ENCODE assay signal across 18 cellular contexts in genomic region chr7:28112883-28113540, GRCh38.
A peak's percentile ranks its signal among the peaks of the same experiment; 100 is the strongest.
DNase-seq lines count a peak whose midpoint lies in the region; ATAC-seq, FAIRE-seq and TF ChIP-seq lines count a peak whose summit lies in the region.
"Had no signal": no experiment of that assay in that cellular context is flagged by ENCODE, and none has a peak within 500 bp of the region (broad histone marks: within the 10 kb centered on the region; RNA-seq: fewer than 3 reads in every experiment).

No MANE protein-coding gene starts in this region.

- no TSS peak for BruUV-seq in K562 (replicated peaks; lab: Mats Ljungman, UMichigan)
- no TSS peak for BruUV-seq in HepG2 (replicated peaks; lab: Mats Ljungman, UMichigan)

- H3K9ac ChIP-seq in K562 (ENCODE audit: insufficient read depth in 1 of 2, low read depth in 2 of 2, low read length in 2 of 2): no peak overlapping the region
- no peak overlapping the region for H3K9ac ChIP-seq in HepG2 (ENCODE audit: insufficient read depth, low read depth, low read length)

- H3K4me3 Mint-ChIP-seq in activated naive CD8-positive, alpha-beta T cell treated with anti-CD3 and anti-CD28 coated beads for 36 hours: no peak overlapping the region
- H3K4me3 Mint-ChIP-seq in activated naive CD8-positive, alpha-beta T cell treated with anti-CD3 and anti-CD28 coated beads, Interleukin-2, amount 50 U/mL, for 24 hours: no peak overlapping the region
- no peak overlapping the region for H3K4me3 Mint-ChIP-seq in activated CD4-positive, alpha-beta T cell treated with anti-CD3 and anti-CD28 coated beads for 36 hours
- H3K4me3 Mint-ChIP-seq: activated B cell treated with CpG ODN at 0.5 μM for 24 hours; naive thymus-derived CD8-positive, alpha-beta T cell had no signal

- FAIRE-seq in K562 (lab: Jason Lieb, UNC) (no peak), HepG2 (lab: Jason Lieb, UNC) (no peak)
- FAIRE-seq: frontal cortex, kidney had no signal

- 4% methylated on average over 14 of the region's 14 CpGs for WGBS in K562 (ENCODE audit: insufficient coverage, low coverage, missing lambda C conversion rate)
- WGBS in HepG2 (ENCODE audit: low lambda C conversion rate): 15% methylated on average over 6 of the region's 14 CpGs
- WGBS in spleen, 5 donors: 71 to 90% (median 73%) methylated on average over 14 of the region's 14 CpGs

- H3K4me1 Mint-ChIP-seq in activated naive CD8-positive, alpha-beta T cell treated with anti-CD3 and anti-CD28 coated beads for 36 hours: peaks cover 8% of the 10 kb centered on the region
- peaks cover 17% of the 10 kb centered on the region for H3K4me1 Mint-ChIP-seq in activated naive CD8-positive, alpha-beta T cell treated with anti-CD3 and anti-CD28 coated beads, Interleukin-2, amount 50 U/mL, for 24 hours
- peaks cover 9% of the 10 kb centered on the region for H3K4me1 Mint-ChIP-seq in activated CD4-positive, alpha-beta T cell treated with anti-CD3 and anti-CD28 coated beads for 36 hours

- H3K4me2 ChIP-seq in K562 (ENCODE audit: insufficient read depth, low read length) (no peak overlapping the region), HepG2 (ENCODE audit: low read depth, low read length) (no peak overlapping the region)

- no peaks in the 10 kb centered on the region for H3K27me3 Mint-ChIP-seq in activated naive CD8-positive, alpha-beta T cell treated with anti-CD3 and anti-CD28 coated beads for 36 hours
- no peaks in the 10 kb centered on the region for H3K27me3 Mint-ChIP-seq in activated naive CD8-positive, alpha-beta T cell treated with anti-CD3 and anti-CD28 coated beads, Interleukin-2, amount 50 U/mL, for 24 hours
- no peaks in the 10 kb centered on the region for H3K27me3 Mint-ChIP-seq in activated CD4-positive, alpha-beta T cell treated with anti-CD3 and anti-CD28 coated beads for 36 hours
- H3K27me3 Mint-ChIP-seq: activated B cell treated with CpG ODN at 0.5 μM for 24 hours had no signal

- peaks cover 2 to 17% of the 10 kb centered on the region in 2 experiments; a peak in 3 of 5 replicates for H3K27me3 ChIP-seq in K562 (ENCODE audit: control insufficient read depth in 2 of 2, insufficient read depth in 2 of 2, low read length in 2 of 2)
- no peaks in the 10 kb centered on the region for H3K27me3 ChIP-seq in HepG2 (ENCODE audit: control insufficient read depth in 1 of 2, insufficient read depth in 2 of 2, low read length in 2 of 2)
- no peaks in the 10 kb centered on the region for H3K27me3 ChIP-seq in upper lobe of right lung
- no peaks in the 10 kb centered on the region for H3K27me3 ChIP-seq in spleen (replicated peaks in 1 of 7)
- H3K27me3 ChIP-seq: SJSA1 had no signal

- H3K9me3 ChIP-seq in K562 (replicated peaks; ENCODE audit: control insufficient read depth, insufficient read depth, low read depth, low read length) (no peaks in the 10 kb centered on the region), HepG2 (ENCODE audit: low read length) (no peaks in the 10 kb centered on the region), upper lobe of right lung (no peaks in the 10 kb centered on the region), spleen (no peaks in the 10 kb centered on the region)
- H3K9me3 ChIP-seq: Caco-2, SJSA1 had no signal

- H3K9me1 ChIP-seq in K562 (ENCODE audit: control insufficient read depth, insufficient read depth, low read length): no peaks in the 10 kb centered on the region

- no peak overlapping the region for H3K27ac ChIP-seq in K562 (ENCODE audit: extremely low read depth, low read depth, low read length)
- H3K27ac ChIP-seq in HepG2 (ENCODE audit: extremely low read length, insufficient read depth, low read length): no peak overlapping the region
- H3K27ac ChIP-seq in upper lobe of right lung: no peak overlapping the region
- peak overlapping the region in 2 of 8 donors; percentile 16 to 21 for H3K27ac ChIP-seq in spleen
- H3K27ac ChIP-seq: SJSA1 had no signal

- intact Hi-C loops in K562 (cut with micrococcal nuclease) (no loop called here), HepG2 (cut with micrococcal nuclease; ENCODE audit: unreplicated experiment) (no loop called here), upper lobe of right lung (cut with DNase I) (no loop called here), spleen (cut with DNase I; ENCODE audit: low total_unique reads) (no loop called here)
- intact Hi-C loops in activated CD4-positive, alpha-beta T cell treated with anti-CD3 and anti-CD28 coated beads for 36 hours (cut with DNase I, micrococcal nuclease): no loop called here

- TF ChIP-seq CTCF in K562 (IDR thresholded peaks at IDR 0.05 in 2 of 3, conservative IDR thresholded peaks at IDR 0.05 in 1 of 3; ENCODE audit: insufficient read depth in 2 of 3, low read depth in 1 of 3, low read length in 3 of 3) (no peak), HepG2 (CRISPR knock-in tag; IDR thresholded peaks at IDR 0.05) (no peak), upper lobe of right lung (IDR thresholded peaks at IDR 0.05) (no peak), spleen (IDR thresholded peaks at IDR 0.05 in 8 of 11, conservative IDR thresholded peaks at IDR 0.05 in 3 of 11) (no peak)

- POLR2A ChIA-PET in K562 (lab: Yijun Ruan, JAX) (no interaction called here), HepG2 (lab: Yijun Ruan, JAX) (no interaction called here)
- POLR2A ChIA-PET in activated CD4-positive, alpha-beta T cell treated with anti-CD3 and anti-CD28 coated beads for 36 hours (lab: Charles Lee): no interaction called here

- TF ChIP-seq EP300 in K562 (IDR thresholded peaks at IDR 0.05; ENCODE audit: low read length) (no peak), HepG2 (IDR thresholded peaks at IDR 0.05; ENCODE audit: low read depth in 2 of 2, low read length in 2 of 2) (no peak), HepG2 (CRISPR knock-in tag; IDR thresholded peaks at IDR 0.05; ENCODE audit: borderline replicate concordance) (no peak)

- TF ChIP-seq RAD21 in K562 (CRISPR knock-in tag; conservative IDR thresholded peaks at IDR 0.05 in 1 of 2, IDR thresholded peaks at IDR 0.05 in 1 of 2) (no peak), HepG2 (CRISPR knock-in tag; IDR thresholded peaks at IDR 0.05) (no peak)

- H3K9me3 Mint-ChIP-seq in activated naive CD8-positive, alpha-beta T cell treated with anti-CD3 and anti-CD28 coated beads for 36 hours: no peaks in the 10 kb centered on the region
- no peaks in the 10 kb centered on the region for H3K9me3 Mint-ChIP-seq in activated naive CD8-positive, alpha-beta T cell treated with anti-CD3 and anti-CD28 coated beads, Interleukin-2, amount 50 U/mL, for 24 hours
- H3K9me3 Mint-ChIP-seq in activated CD4-positive, alpha-beta T cell treated with anti-CD3 and anti-CD28 coated beads for 36 hours (ENCODE audit: low read depth): no peaks in the 10 kb centered on the region
- H3K9me3 Mint-ChIP-seq: activated B cell treated with CpG ODN at 0.5 μM for 24 hours; naive thymus-derived CD8-positive, alpha-beta T cell had no signal

- no peak overlapping the region for H2AFZ ChIP-seq in K562 (ENCODE audit: low read depth, low read length)
- H2AFZ ChIP-seq in HepG2 (ENCODE audit: low read length): no peak overlapping the region

- CTCF ChIA-PET in K562 (lab: Yijun Ruan, JAX; ENCODE audit: low intra/inter-chr PET ratio): no interaction called here
- CTCF ChIA-PET in HepG2 (lab: Yijun Ruan, JAX; ENCODE audit: low intra/inter-chr PET ratio, low total read pairs): no interaction called here
- CTCF ChIA-PET in activated CD4-positive, alpha-beta T cell treated with anti-CD3 and anti-CD28 coated beads for 36 hours (lab: Charles Lee): interaction anchor here (0.8 to 1.3 kb wide), 2 partner anchors 51 to 1649 kb away, joined by 3 read pairs; no protein-coding TSS in a partner anchor

- peak overlapping the region; percentile 46 for H3K27ac Mint-ChIP-seq in activated naive CD8-positive, alpha-beta T cell treated with anti-CD3 and anti-CD28 coated beads for 36 hours
- H3K27ac Mint-ChIP-seq in activated naive CD8-positive, alpha-beta T cell treated with anti-CD3 and anti-CD28 coated beads, Interleukin-2, amount 50 U/mL, for 24 hours: no peak overlapping the region
- no peak overlapping the region for H3K27ac Mint-ChIP-seq in activated CD4-positive, alpha-beta T cell treated with anti-CD3 and anti-CD28 coated beads for 36 hours
- H3K27ac Mint-ChIP-seq: activated B cell treated with CpG ODN at 0.5 μM for 24 hours; naive thymus-derived CD8-positive, alpha-beta T cell had no signal

- H3K36me3 Mint-ChIP-seq in activated naive CD8-positive, alpha-beta T cell treated with anti-CD3 and anti-CD28 coated beads for 36 hours: peaks cover 6% of the 10 kb centered on the region
- no peaks in the 10 kb centered on the region for H3K36me3 Mint-ChIP-seq in activated naive CD8-positive, alpha-beta T cell treated with anti-CD3 and anti-CD28 coated beads, Interleukin-2, amount 50 U/mL, for 24 hours (ENCODE audit: low read depth)
- no peaks in the 10 kb centered on the region for H3K36me3 Mint-ChIP-seq in activated CD4-positive, alpha-beta T cell treated with anti-CD3 and anti-CD28 coated beads for 36 hours (ENCODE audit: low read depth)
- H3K36me3 Mint-ChIP-seq: naive thymus-derived CD8-positive, alpha-beta T cell had no signal

- no peak for TF ChIP-seq POLR2A in K562 (conservative IDR thresholded peaks at IDR 0.05)
- no peak for TF ChIP-seq POLR2A in HepG2 (IDR thresholded peaks at IDR 0.05; ENCODE audit: insufficient read depth in 1 of 2, low read depth in 2 of 2, low read length in 2 of 2)
- no peak for TF ChIP-seq POLR2A in spleen (IDR thresholded peaks at IDR 0.05)

- no peaks in the 10 kb centered on the region for H4K20me1 ChIP-seq in K562 (replicated peaks; ENCODE audit: control insufficient read depth, insufficient read depth, low read length)
- no peaks in the 10 kb centered on the region for H4K20me1 ChIP-seq in HepG2 (ENCODE audit: insufficient read depth, low read length)

- H3K36me3 ChIP-seq in K562 (ENCODE audit: control insufficient read depth, insufficient read depth, low read length) (no peaks in the 10 kb centered on the region), HepG2 (replicated peaks in 1 of 2; ENCODE audit: control insufficient read depth in 1 of 2, insufficient read depth in 2 of 2, low read length in 2 of 2) (no peaks in the 10 kb centered on the region), upper lobe of right lung (no peaks in the 10 kb centered on the region), spleen (no peaks in the 10 kb centered on the region)

- ATAC-seq in activated naive CD8-positive, alpha-beta T cell treated with anti-CD3 and anti-CD28 coated beads, Interleukin-2, amount 50 U/mL, for 24 hours: no peak
- ATAC-seq in K562: no peak
- no peak for ATAC-seq in HepG2
- peak; percentile 77 for ATAC-seq in upper lobe of right lung
- ATAC-seq in activated CD4-positive, alpha-beta T cell treated with anti-CD3 and anti-CD28 coated beads for 36 hours: no peak
- ATAC-seq: naive thymus-derived CD8-positive, alpha-beta T cell had no signal

- no peak for DNase-seq in activated naive CD8-positive, alpha-beta T cell treated with anti-CD3 and anti-CD28 coated beads for 36 hours
- DNase-seq in activated naive CD8-positive, alpha-beta T cell treated with anti-CD3 and anti-CD28 coated beads, Interleukin-2, amount 50 U/mL, for 24 hours: no peak
- DNase-seq in K562 (ENCODE audit: extremely low read depth in 1 of 4, low spot score in 3 of 4) (no peak), HepG2 (ENCODE audit: low spot score) (peak; percentile 4), upper lobe of right lung (no peak), RPMI8226 (no peak), spleen (no peak)
- no peak for DNase-seq in activated CD4-positive, alpha-beta T cell treated with anti-CD3 and anti-CD28 coated beads for 36 hours
- DNase-seq: activated B cell treated with CpG ODN at 0.5 μM for 24 hours; activated CD8-positive, alpha-beta memory T cell treated with anti-CD3 and anti-CD28 coated beads, Interleukin-2, amount 50 U/mL, for 48 hours; Caco-2; kidney; naive thymus-derived CD8-positive, alpha-beta T cell; NCI-H1436; NCI-H774 had no signal

- H3K79me2 ChIP-seq in K562 (ENCODE audit: control insufficient read depth, insufficient read depth, low read length) (no peaks in the 10 kb centered on the region), HepG2 (ENCODE audit: insufficient read depth, low read length) (no peaks in the 10 kb centered on the region)

- H3K4me3 ChIP-seq in K562 (no peak overlapping the region), HepG2 (replicated peaks in 1 of 3; ENCODE audit: insufficient read depth in 1 of 3, low read depth in 2 of 3, low read length in 3 of 3) (no peak overlapping the region), upper lobe of right lung (no peak overlapping the region), spleen (no peak overlapping the region)
- H3K4me3 ChIP-seq: SJSA1, skin epidermis had no signal

- in situ Hi-C loops in K562 (cut with MboI): no loop called here
- in situ Hi-C loops in HepG2 (cut with HindIII; ENCODE audit: extremely low pct_ligation_motif_present, low pct_unique_long_range_greater_than_20kb): no loop called here

- H3K4me1 ChIP-seq in K562 (replicated peaks in 1 of 2; ENCODE audit: control insufficient read depth in 2 of 2, insufficient read depth in 2 of 2, low read length in 2 of 2) (no peaks in the 10 kb centered on the region), HepG2 (ENCODE audit: insufficient read depth, low read length) (no peaks in the 10 kb centered on the region), upper lobe of right lung (peaks cover 6% of the 10 kb centered on the region), spleen (peaks cover 0 to 29% (median 3%) of the 10 kb centered on the region in 6 donors)
- H3K4me1 ChIP-seq: Caco-2 had no signal
